8 cellular contexts compared by ENCODE assay signal in the genomic region with DNA sequence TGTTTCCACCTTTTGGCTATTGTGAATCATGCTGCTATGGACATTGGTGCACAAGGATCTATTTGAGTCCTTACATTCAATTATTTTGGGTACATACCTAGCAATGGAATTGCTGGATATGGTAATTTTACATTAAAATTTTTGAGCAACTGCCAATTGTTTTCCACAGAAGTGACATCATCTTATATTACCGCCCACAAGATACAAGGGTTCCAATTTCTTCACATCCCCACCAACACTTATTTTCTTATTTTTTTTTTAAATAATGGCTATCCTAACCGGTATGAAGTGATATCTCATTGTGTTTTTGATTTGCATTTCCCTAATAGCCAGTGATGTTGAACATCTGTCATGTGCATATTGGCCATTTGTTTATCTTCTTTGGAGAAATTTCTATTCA. TPM values are rescaled to one million over a fixed set of nuclear protein-coding genes. Genes with fewer than 3 reads are reported as not detected.
"Had no signal": no experiment of that assay in that cellular context is flagged by ENCODE, and none has a peak within 500 bp of the region (broad histone marks: within the 10 kb centered on the region; RNA-seq: fewer than 3 reads in every experiment).

No MANE protein-coding gene starts in this region.

- H3K4me1 ChIP-seq: HAP-1 had no signal

- H3K36me3 ChIP-seq: HAP-1 had no signal

- H3K9me3 ChIP-seq: HAP-1 had no signal

- ATAC-seq: HCT116 had no signal

- DNase-seq: GM23248, GOT3, H7, KBM-7 had no signal

- FAIRE-seq: HTR-8/SVneo had no signal

- H3K27ac ChIP-seq: GM23248 had no signal

- H3K4me3 ChIP-seq: GM23248, HAP-1 had no signal

RNA-seq across cellular contexts. Expression of gene CD276, which starts 28.5 kb away (rescaled TPM):
- polyA plus RNA-seq: IgD-negative memory B cell had no signal
